ENCODE assay signal across 9 cellular contexts in the genomic region with DNA sequence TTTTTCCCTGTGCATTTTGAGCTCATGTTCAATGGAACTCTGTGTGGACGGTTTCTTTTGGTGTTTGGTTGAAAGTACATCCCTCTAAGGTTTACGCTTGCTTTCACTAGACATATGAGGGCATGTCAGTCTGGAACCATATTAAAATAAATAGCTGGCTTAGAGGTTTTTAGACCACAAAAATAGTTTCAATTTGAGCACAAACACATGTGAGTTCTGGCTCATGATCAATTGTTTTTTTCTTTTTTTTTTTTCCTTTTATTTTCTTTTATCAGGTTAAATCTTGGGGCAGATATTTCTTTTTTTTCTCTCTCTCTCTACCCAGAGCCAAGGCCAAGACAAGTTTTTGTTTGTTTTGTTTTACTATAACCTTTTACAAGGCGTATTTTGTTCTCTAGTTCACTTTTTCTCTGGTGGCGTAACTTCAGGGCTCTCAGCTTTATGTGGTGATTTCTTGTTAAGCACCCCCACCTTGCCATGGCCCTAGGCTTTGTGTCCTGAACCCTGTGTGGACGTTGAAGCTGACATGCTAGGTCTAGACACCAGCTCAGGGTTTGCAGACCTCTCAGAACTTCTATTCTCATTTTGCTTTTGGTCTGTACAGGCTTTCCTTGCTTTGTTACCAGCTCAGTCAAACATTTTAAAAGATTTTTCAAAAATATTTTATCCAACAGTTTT.
DNase-seq lines count a peak whose midpoint lies in the region; ATAC-seq lines count a peak whose summit lies in the region.
"Had no signal": no experiment of that assay in that cellular context is flagged by ENCODE, and none has a peak within 500 bp of the region (broad histone marks: within the 10 kb centered on the region; RNA-seq: fewer than 3 reads in every experiment).

No MANE protein-coding gene starts in this region.

- H3K27ac ChIP-seq in CD8-positive, alpha-beta memory T cell (ENCODE audit: low read depth, low read length): no peak overlapping the region

- peaks cover 0 to 13% (median 8%) of the 10 kb centered on the region in 3 donors for H3K36me3 Mint-ChIP-seq in CD8-positive, alpha-beta memory T cell
- peaks cover 12% of the 10 kb centered on the region for H3K36me3 Mint-ChIP-seq in activated naive CD8-positive, alpha-beta T cell treated with anti-CD3 and anti-CD28 coated beads for 36 hours

- peak overlapping the region; percentile 16 to 45 (median 36) for H3K4me3 Mint-ChIP-seq in CD8-positive, alpha-beta memory T cell
- H3K4me3 Mint-ChIP-seq in activated naive CD8-positive, alpha-beta T cell treated with anti-CD3 and anti-CD28 coated beads for 36 hours: peak overlapping the region; percentile 1

- no peaks in the 10 kb centered on the region for H3K9me3 Mint-ChIP-seq in CD8-positive, alpha-beta memory T cell
- no peaks in the 10 kb centered on the region for H3K9me3 Mint-ChIP-seq in activated naive CD8-positive, alpha-beta T cell treated with anti-CD3 and anti-CD28 coated beads for 36 hours

- H3K4me3 ChIP-seq in CD8-positive, alpha-beta memory T cell (ENCODE audit: low read length): no peak overlapping the region

- H3K9me3 ChIP-seq in CD8-positive, alpha-beta memory T cell (ENCODE audit: low read length): no peaks in the 10 kb centered on the region

- peak in 1 of 5 donors; percentile 45 for DNase-seq in CD8-positive, alpha-beta memory T cell
- DNase-seq in activated naive CD8-positive, alpha-beta T cell treated with anti-CD3 and anti-CD28 coated beads for 36 hours: no peak
- DNase-seq in NCI-H345 (lab: John Stamatoyannopoulos, UW) (no peak), DMS53 treated with DMSO at 0.1 percent for 48 hours (lab: John Stamatoyannopoulos, UW; ENCODE audit: unreplicated experiment) (no peak), HUDEP-2 (lab: John Stamatoyannopoulos, UW; ENCODE audit: unreplicated experiment in 76 of 76) (no peak), dedifferentiated amniotic fluid mesenchymal stem cell (ENCODE audit: extremely low spot score) (no peak)
- DNase-seq: DMS53 had no signal

- peaks cover 24% of the 10 kb centered on the region for H3K4me1 ChIP-seq in CD8-positive, alpha-beta memory T cell (ENCODE audit: insufficient read depth, low read length)

- ATAC-seq in GM19438 (IDR thresholded peaks at IDR 0.05; ENCODE audit: low read depth, unreplicated experiment) (peak; percentile 56), HG03064 (IDR thresholded peaks at IDR 0.05; ENCODE audit: low read depth, unreplicated experiment) (peak; percentile 74)

- H3K27me3 Mint-ChIP-seq in CD8-positive, alpha-beta memory T cell: no peaks in the 10 kb centered on the region
- no peaks in the 10 kb centered on the region for H3K27me3 Mint-ChIP-seq in activated naive CD8-positive, alpha-beta T cell treated with anti-CD3 and anti-CD28 coated beads for 36 hours

- H3K27ac Mint-ChIP-seq in CD8-positive, alpha-beta memory T cell: peak overlapping the region; percentile 62 to 97 (median 88)
- H3K27ac Mint-ChIP-seq in activated naive CD8-positive, alpha-beta T cell treated with anti-CD3 and anti-CD28 coated beads for 36 hours: peak overlapping the region; percentile 5

- CTCF ChIA-PET in CD8-positive, alpha-beta memory T cell (lab: Charles Lee): interaction anchor here (0.7 to 0.9 kb wide), 3 partner anchors 19 to 286 kb away, joined by 3 read pairs; no protein-coding TSS in a partner anchor

- H3K27me3 ChIP-seq in CD8-positive, alpha-beta memory T cell (ENCODE audit: insufficient read depth, low read length, poor library complexity, severe bottlenecking): no peaks in the 10 kb centered on the region

- POLR2A ChIA-PET in CD8-positive, alpha-beta memory T cell (lab: Charles Lee): interaction anchor here (0.7 kb wide), 1 partner anchor 11 kb away, joined by 5 read pairs; no protein-coding TSS in a partner anchor

- H3K4me1 Mint-ChIP-seq in CD8-positive, alpha-beta memory T cell: peaks cover 40 to 74% (median 65%) of the 10 kb centered on the region in 3 donors
- H3K4me1 Mint-ChIP-seq in activated naive CD8-positive, alpha-beta T cell treated with anti-CD3 and anti-CD28 coated beads for 36 hours: peaks cover 44% of the 10 kb centered on the region

- no peaks in the 10 kb centered on the region for H3K36me3 ChIP-seq in CD8-positive, alpha-beta memory T cell (ENCODE audit: insufficient read depth, low read length)
